ENCODE assay signal across 1 cellular context in the genomic region with DNA sequence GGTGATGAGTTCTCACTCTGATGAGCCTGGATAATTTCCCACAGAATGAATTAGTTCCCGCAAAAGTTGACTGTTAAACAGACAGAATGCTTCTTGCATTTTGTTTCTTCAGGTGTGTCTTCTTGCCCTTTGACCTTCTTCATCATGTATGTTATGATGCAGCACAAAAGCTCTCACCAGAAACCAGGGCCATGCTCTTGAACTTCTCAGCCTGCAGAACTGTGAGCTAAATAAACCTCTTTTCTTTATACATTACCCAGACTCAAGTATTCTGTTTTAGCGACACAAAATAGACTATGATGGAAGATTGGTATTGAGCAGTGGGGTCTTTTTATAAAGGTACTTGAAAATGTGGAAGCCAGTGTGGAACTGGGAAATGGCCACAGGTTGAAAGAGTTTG.
A peak's percentile ranks its signal among the peaks of the same experiment; 100 is the strongest.
TF ChIP-seq lines count a peak whose summit lies in the region.

No MANE protein-coding gene starts in this region.

TF ChIP-seq in HepG2, 621 proteins besides CTCF, POLR2A, EP300 and RAD21:
- TF ChIP-seq HMGA1 (CRISPR knock-in tag; conservative IDR thresholded peaks at IDR 0.05), result no peak
- TF ChIP-seq RBM39 (IDR thresholded peaks at IDR 0.05; ENCODE audit: low read depth, low read length, poor library complexity, severe bottlenecking), result no peak
- peak; percentile 91; the same call in 1 of the 2 replicates for TF ChIP-seq ZNF766 (CRISPR knock-in tag; IDR thresholded peaks at IDR 0.05; ENCODE audit: borderline replicate concordance)
- TF ChIP-seq ZNF564 (CRISPR knock-in tag; IDR thresholded peaks at IDR 0.05), result peak; percentile 98
- no peak for TF ChIP-seq ZNF670 (CRISPR knock-in tag; IDR thresholded peaks at IDR 0.05; ENCODE audit: borderline replicate concordance)
- TF ChIP-seq, protein P1, sequence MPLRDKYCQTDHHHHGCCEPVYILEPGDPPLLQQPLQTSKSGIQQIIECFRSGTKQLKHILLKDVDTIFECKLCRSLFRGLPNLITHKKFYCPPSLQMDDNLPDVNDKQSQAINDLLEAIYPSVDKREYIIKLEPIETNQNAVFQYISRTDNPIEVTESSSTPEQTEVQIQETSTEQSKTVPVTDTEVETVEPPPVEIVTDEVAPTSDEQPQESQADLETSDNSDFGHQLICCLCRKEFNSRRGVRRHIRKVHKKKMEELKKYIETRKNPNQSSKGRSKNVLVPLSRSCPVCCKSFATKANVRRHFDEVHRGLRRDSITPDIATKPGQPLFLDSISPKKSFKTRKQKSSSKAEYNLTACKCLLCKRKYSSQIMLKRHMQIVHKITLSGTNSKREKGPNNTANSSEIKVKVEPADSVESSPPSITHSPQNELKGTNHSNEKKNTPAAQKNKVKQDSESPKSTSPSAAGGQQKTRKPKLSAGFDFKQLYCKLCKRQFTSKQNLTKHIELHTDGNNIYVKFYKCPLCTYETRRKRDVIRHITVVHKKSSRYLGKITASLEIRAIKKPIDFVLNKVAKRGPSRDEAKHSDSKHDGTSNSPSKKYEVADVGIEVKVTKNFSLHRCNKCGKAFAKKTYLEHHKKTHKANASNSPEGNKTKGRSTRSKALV (CRISPR knock-in tag; IDR thresholded peaks at IDR 0.05), result no peak
- no peak for TF ChIP-seq ZNF83 (CRISPR knock-in tag; IDR thresholded peaks at IDR 0.05; ENCODE audit: borderline replicate concordance)
- TF ChIP-seq AGO2 (optimal IDR thresholded peaks at IDR 0.05; ENCODE audit: low read depth, low read length), result no peak
